34 cellular contexts compared by ENCODE assay signal in the genomic region with DNA sequence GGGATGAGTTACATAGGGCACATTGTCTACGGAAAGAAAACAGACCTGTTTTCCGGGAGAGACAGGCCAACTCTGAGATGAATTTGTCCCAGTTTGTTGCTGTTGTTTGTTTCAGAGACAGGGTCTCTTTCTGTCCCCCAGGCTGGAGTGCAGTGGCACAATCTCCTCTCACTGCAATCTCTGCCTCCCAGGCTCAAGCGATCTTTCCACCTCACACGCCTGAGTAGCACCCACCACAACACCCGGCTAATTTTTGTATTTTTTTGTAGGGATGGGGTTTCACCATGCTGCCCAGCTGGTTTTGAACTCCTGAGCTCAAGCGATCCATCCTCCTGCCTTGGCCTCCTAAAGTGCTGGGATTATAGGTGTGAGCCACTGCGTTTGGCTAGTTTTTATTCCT.
DNase-seq lines count a peak whose midpoint lies in the region; ATAC-seq, FAIRE-seq and TF ChIP-seq lines count a peak whose summit lies in the region.
"Had no signal": no experiment of that assay in that cellular context is flagged by ENCODE, and none has a peak within 500 bp of the region (broad histone marks: within the 10 kb centered on the region; RNA-seq: fewer than 3 reads in every experiment).

No MANE protein-coding gene starts in this region.

- H4K8ac ChIP-seq in H1 (ENCODE audit: extremely low read depth, insufficient read depth, low read length) (no peak overlapping the region), trophoblast cell (ENCODE audit: low read depth, low read length) (peak overlapping the region; percentile 65)

- H4K20me1 ChIP-seq in H1 (replicated peaks in 1 of 2; ENCODE audit: control insufficient read depth in 1 of 2, insufficient read depth in 2 of 2, low read length in 2 of 2) = no peaks in the 10 kb centered on the region

- no peaks in the 10 kb centered on the region for H3K36me3 Mint-ChIP-seq in activated naive CD4-positive, alpha-beta T cell treated with anti-CD3 and anti-CD28 coated beads, Interleukin-2, amount 50 U/mL, for 24 hours
- no peaks in the 10 kb centered on the region for H3K36me3 Mint-ChIP-seq in activated CD4-positive, alpha-beta T cell treated with anti-CD3 and anti-CD28 coated beads for 36 hours (ENCODE audit: low read depth)
- H3K36me3 Mint-ChIP-seq: stimulated activated naive B cell treated with anti-CD40 and anti-IgM and Interleukin-4, amounts not matched to agents 10 μg/mL and 1 μg/mL and 100 μg/mL, for 72 hours had no signal

- peaks cover 0 to 2% (median 0%) of the 10 kb centered on the region in 4 experiments; a peak in 2 of 7 replicates for H3K4me1 ChIP-seq in H1 (replicated peaks in 1 of 4; ENCODE audit: control insufficient read depth in 3 of 4, insufficient read depth in 4 of 4, low read length in 3 of 4)
- peaks cover 12 to 18% of the 10 kb centered on the region in 2 experiments for H3K4me1 ChIP-seq in trophoblast cell (ENCODE audit: control insufficient read depth in 1 of 2, insufficient read depth in 2 of 2, low read length in 2 of 2)
- H3K4me1 ChIP-seq in uterus = no peaks in the 10 kb centered on the region
- H3K4me1 ChIP-seq: gastrocnemius medialis had no signal

- H3K4me2 ChIP-seq in H1 (ENCODE audit: insufficient read depth in 1 of 2, low read depth in 2 of 2, low read length in 2 of 2) (no peak overlapping the region), trophoblast cell (ENCODE audit: low read length) (no peak overlapping the region)
- H3K4me2 ChIP-seq: PC-9 had no signal

- POLR2A ChIA-PET in H1 (lab: Charles Lee; ENCODE audit: partially characterized antibody) = no interaction called here
- POLR2A ChIA-PET in activated CD4-positive, alpha-beta T cell treated with anti-CD3 and anti-CD28 coated beads for 36 hours (lab: Charles Lee) = no interaction called here

- no peak for TF ChIP-seq RAD21 in H1 (IDR thresholded peaks at IDR 0.05 in 1 of 2, conservative IDR thresholded peaks at IDR 0.05 in 1 of 2; ENCODE audit: low read depth in 2 of 2, low read length in 2 of 2)

- H3K79me2 ChIP-seq in H1 (ENCODE audit: control insufficient read depth in 1 of 2, insufficient read depth in 2 of 2, low read length in 2 of 2) = no peaks in the 10 kb centered on the region
- H3K79me2 ChIP-seq in trophoblast cell (ENCODE audit: control insufficient read depth, insufficient read depth, low read length, poor library complexity) = peaks cover 6% of the 10 kb centered on the region

- ATAC-seq in activated CD4-positive, alpha-beta T cell treated with anti-CD3 and anti-CD28 coated beads for 36 hours = no peak
- ATAC-seq: gastrocnemius medialis; GM12878; lower lobe of right lung; SK-N-SH treated with all-trans-retinoic acid at 6 μM for 48 hours; stimulated activated naive B cell treated with anti-CD40 and anti-IgM and Interleukin-4, amounts not matched to agents 10 μg/mL and 1 μg/mL and 100 μg/mL, for 72 hours had no signal

- H3K36me3 ChIP-seq in H1 (ENCODE audit: control insufficient read depth in 2 of 4, insufficient read depth in 4 of 4, low read length in 3 of 4) = no peaks in the 10 kb centered on the region
- H3K36me3 ChIP-seq in trophoblast cell (ENCODE audit: control insufficient read depth in 1 of 2, insufficient read depth in 2 of 2, low read length in 2 of 2) = no peaks in the 10 kb centered on the region
- no peaks in the 10 kb centered on the region for H3K36me3 ChIP-seq in uterus
- H3K36me3 ChIP-seq: brain microvascular endothelial cell, gastrocnemius medialis, HAP-1, lower lobe of right lung, ovary, suprapubic skin had no signal

- no peak overlapping the region for H3K14ac ChIP-seq in H1 (ENCODE audit: insufficient read length)
- peak overlapping the region; percentile 53 for H3K14ac ChIP-seq in trophoblast cell (ENCODE audit: low read length)

- intact Hi-C loops in uterus (cut with DNase I; ENCODE audit: low total_unique reads) = no loop called here
- intact Hi-C loops in activated CD4-positive, alpha-beta T cell treated with anti-CD3 and anti-CD28 coated beads for 36 hours (cut with DNase I, micrococcal nuclease) = loop anchor here (2.0 to 5.0 kb wide), 5 partner anchors 17 to 124 kb away; a partner anchor contains a TSS

- no peak for DNase-seq in activated naive CD4-positive, alpha-beta T cell treated with anti-CD3 and anti-CD28 coated beads, Interleukin-2, amount 50 U/mL, for 16 hours
- peak; percentile 47 for DNase-seq in ELF-1 (ENCODE audit: low read depth, low spot score)
- no peak for DNase-seq in H1 (ENCODE audit: low read depth in 1 of 2, low spot score in 2 of 2)
- DNase-seq in trophoblast cell = no peak
- DNase-seq in uterus = no peak
- no peak for DNase-seq in activated CD4-positive, alpha-beta T cell treated with anti-CD3 and anti-CD28 coated beads for 36 hours
- no peak for DNase-seq in NCI-H2081 treated with DMSO at 0.1 percent for 48 hours (lab: John Stamatoyannopoulos, UW)
- DNase-seq: activated CD4-positive, CD25-positive, alpha-beta regulatory T cell treated with anti-CD3 and anti-CD28 coated beads, Interleukin-2, amount 50 U/mL, for 72 hours; activated gamma-delta T cell treated with Interleukin-2 at 50 U/mL for 16 hours; amygdala; brain microvascular endothelial cell; dorsolateral prefrontal cortex; EL; gastrocnemius medialis; KG1; lower lobe of right lung; MM.1S; NCI-H2029; NCI-H526 treated with DMSO at 0.1 percent for 48 hours; ovary; PC-9; retina; Right ventricle myocardium superior; stimulated activated naive B cell treated with anti-CD40 and anti-IgM and Interleukin-4, amounts not matched to agents 10 μg/mL and 1 μg/mL and 100 μg/mL, for 72 hours had no signal

- no peak overlapping the region for H2BK5ac ChIP-seq in H1 (ENCODE audit: low read depth, low read length)
- H2BK5ac ChIP-seq in trophoblast cell (ENCODE audit: low read depth, low read length, poor library complexity) = peak overlapping the region; percentile 76

- H3K9ac ChIP-seq in H1 (replicated peaks in 1 of 4; ENCODE audit: extremely low read depth in 1 of 4, low read depth in 3 of 4, low read length in 3 of 4) = no peak overlapping the region
- no peak overlapping the region for H3K9ac ChIP-seq in trophoblast cell (ENCODE audit: low read length)

- no peak overlapping the region for H2AK5ac ChIP-seq in H1 (ENCODE audit: low read depth, low read length)
- peak overlapping the region; percentile 6 for H2AK5ac ChIP-seq in trophoblast cell (ENCODE audit: low read length)

- no peak overlapping the region for H2BK20ac ChIP-seq in H1 (ENCODE audit: low read length)

- FAIRE-seq in H1 (lab: Jason Lieb, UNC) = no peak
- FAIRE-seq: GM12878, GM19239, urothelium cell line had no signal

- no peak for TF ChIP-seq EP300 in H1 (IDR thresholded peaks at IDR 0.05; ENCODE audit: borderline replicate concordance in 1 of 2, low read depth in 2 of 2, low read length in 2 of 2)

- no peaks in the 10 kb centered on the region for H3K23me2 ChIP-seq in H1 (ENCODE audit: low read depth, low read length)

- H3K9me3 ChIP-seq in H1 (ENCODE audit: insufficient read depth in 2 of 2, low read depth in 1 of 2, low read length in 1 of 2) (0 out of 4 replicates have a peak, but pooled peaks cover 0 to 2% of the 10 kb centered on the region in 2 experiments), trophoblast cell (ENCODE audit: insufficient read depth, low read depth, low read length) (no peaks in the 10 kb centered on the region), uterus (no peaks in the 10 kb centered on the region)
- H3K9me3 ChIP-seq: gastrocnemius medialis, HAP-1, lower lobe of right lung, ovary, suprapubic skin had no signal

- H2BK120ac ChIP-seq in H1 (replicated peaks; ENCODE audit: low read depth, low read length) (no peak overlapping the region), trophoblast cell (ENCODE audit: insufficient read depth, low read length, poor library complexity) (peak overlapping the region; percentile 84)

- CTCF ChIA-PET in H1 (lab: Charles Lee; ENCODE audit: partially characterized antibody) = interaction anchor here (0.6 to 2.3 kb wide), 3 partner anchors 14 to 502 kb away, joined by 4 to 11 read pairs (median 4); no protein-coding TSS in a partner anchor
- CTCF ChIA-PET in activated CD4-positive, alpha-beta T cell treated with anti-CD3 and anti-CD28 coated beads for 36 hours (lab: Charles Lee) = interaction anchor here (0.9 to 1.5 kb wide), 2 partner anchors 15 to 136 kb away, joined by 4 to 6 read pairs; no protein-coding TSS in a partner anchor

- H2BK15ac ChIP-seq in H1 (ENCODE audit: low read length) = no peak overlapping the region

- H3K27ac ChIP-seq in H1 (ENCODE audit: low read depth, low read length) (no peak overlapping the region), trophoblast cell (ENCODE audit: low read depth, low read length) (peak overlapping the region; percentile 75), uterus (no peak overlapping the region)
- H3K27ac ChIP-seq: brain microvascular endothelial cell, dorsolateral prefrontal cortex, gastrocnemius medialis, HL-60, lower lobe of right lung, ovary, PC-9, suprapubic skin had no signal

- no peak for TF ChIP-seq POLR2A in H1 (IDR thresholded peaks at IDR 0.05; ENCODE audit: control extremely low read depth in 1 of 2, low read depth in 2 of 2, low read length in 2 of 2)
- TF ChIP-seq POLR2A in uterus (IDR thresholded peaks at IDR 0.05) = no peak

- H2AFZ ChIP-seq in H1 (ENCODE audit: low read length) (0 out of 2 replicates have a peak overlapping the region, but pooled peaks have one; percentile 27), trophoblast cell (ENCODE audit: insufficient read depth, low read length, poor library complexity) (no peak overlapping the region)
- H2AFZ ChIP-seq: PC-9 had no signal

- H3K56ac ChIP-seq in H1 (replicated peaks; ENCODE audit: insufficient read length, low read depth, low read length) = no peak overlapping the region

- TF ChIP-seq CTCF in H1 (IDR thresholded peaks at IDR 0.05; ENCODE audit: control extremely low read depth in 1 of 3, insufficient read depth in 1 of 3, low read depth in 1 of 3, low read length in 3 of 3) (no peak), uterus (IDR thresholded peaks at IDR 0.05) (no peak)

- H3K9me3 Mint-ChIP-seq in activated naive CD4-positive, alpha-beta T cell treated with anti-CD3 and anti-CD28 coated beads, Interleukin-2, amount 50 U/mL, for 24 hours = no peaks in the 10 kb centered on the region
- H3K9me3 Mint-ChIP-seq in activated CD4-positive, alpha-beta T cell treated with anti-CD3 and anti-CD28 coated beads for 36 hours (ENCODE audit: low read depth) = peaks cover 10% of the 10 kb centered on the region

- no peak overlapping the region for H3K4me3 ChIP-seq in H1 (ENCODE audit: extremely low read depth in 1 of 4, insufficient read depth in 2 of 4, low read depth in 3 of 4, low read length in 4 of 4)
- no peak overlapping the region for H3K4me3 ChIP-seq in trophoblast cell (ENCODE audit: low read depth, low read length)
- H3K4me3 ChIP-seq in uterus = no peak overlapping the region
- H3K4me3 ChIP-seq: dorsolateral prefrontal cortex, gastrocnemius medialis, GM12878, HAP-1, lower lobe of right lung, ovary, PC-9, skin epidermis, suprapubic skin had no signal

- no peaks in the 10 kb centered on the region for H3K79me1 ChIP-seq in H1 (ENCODE audit: low read depth, low read length)
- peaks cover 40% of the 10 kb centered on the region for H3K79me1 ChIP-seq in trophoblast cell (ENCODE audit: low read length)

- peaks cover 67% of the 10 kb centered on the region for H3K4me1 Mint-ChIP-seq in activated naive CD4-positive, alpha-beta T cell treated with anti-CD3 and anti-CD28 coated beads, Interleukin-2, amount 50 U/mL, for 24 hours
- H3K4me1 Mint-ChIP-seq in activated CD4-positive, alpha-beta T cell treated with anti-CD3 and anti-CD28 coated beads for 36 hours = peaks cover 54% of the 10 kb centered on the region

- no peak overlapping the region for H3K18ac ChIP-seq in H1 (ENCODE audit: extremely low read depth, low read length)
- no peak overlapping the region for H3K18ac ChIP-seq in trophoblast cell (ENCODE audit: low read length)

- H4K5ac ChIP-seq in H1 (ENCODE audit: insufficient read length, low read depth, low read length) = no peak overlapping the region

- WGBS in H1 (ENCODE audit: extremely low coverage in 1 of 2, insufficient coverage in 1 of 2, insufficient read length in 1 of 2, insufficient replicate concordance in 2 of 2, low coverage in 1 of 2, low lambda C conversion rate in 2 of 2, missing lambda C conversion rate in 1 of 2), 2 experiments = 92% methylated on average over 7 of the region's 7 CpGs; no CpG with 5 or more reads in 1 of the 2 experiments
- no CpG with 5 or more reads among the region's 7 CpGs for WGBS in trophoblast cell (ENCODE audit: extremely low coverage, insufficient coverage, insufficient read length)

- H2BK12ac ChIP-seq in H1 (ENCODE audit: low read depth, low read length) (peak overlapping the region; percentile 46; the same call in 1 of the 2 replicates), trophoblast cell (ENCODE audit: low read length) (peak overlapping the region; percentile 19)

- H3K27ac Mint-ChIP-seq in activated naive CD4-positive, alpha-beta T cell treated with anti-CD3 and anti-CD28 coated beads, Interleukin-2, amount 50 U/mL, for 24 hours = peak overlapping the region; percentile 76
- no peak overlapping the region for H3K27ac Mint-ChIP-seq in activated CD4-positive, alpha-beta T cell treated with anti-CD3 and anti-CD28 coated beads for 36 hours
- H3K27ac Mint-ChIP-seq: stimulated activated naive B cell treated with anti-CD40 and anti-IgM and Interleukin-4, amounts not matched to agents 10 μg/mL and 1 μg/mL and 100 μg/mL, for 72 hours had no signal

- peak overlapping the region; percentile 77 for H3K4me3 Mint-ChIP-seq in activated naive CD4-positive, alpha-beta T cell treated with anti-CD3 and anti-CD28 coated beads, Interleukin-2, amount 50 U/mL, for 24 hours
- no peak overlapping the region for H3K4me3 Mint-ChIP-seq in activated CD4-positive, alpha-beta T cell treated with anti-CD3 and anti-CD28 coated beads for 36 hours
- H3K4me3 Mint-ChIP-seq: nephron; stimulated activated naive B cell treated with anti-CD40 and anti-IgM and Interleukin-4, amounts not matched to agents 10 μg/mL and 1 μg/mL and 100 μg/mL, for 72 hours had no signal

- H4K91ac ChIP-seq in H1 (replicated peaks; ENCODE audit: insufficient read length, low read length) (no peak overlapping the region), trophoblast cell (ENCODE audit: low read depth, low read length) (peak overlapping the region; percentile 79)

- no peak overlapping the region for H3K4ac ChIP-seq in H1 (replicated peaks; ENCODE audit: insufficient read length, low read depth, low read length)
- H3K4ac ChIP-seq in trophoblast cell (ENCODE audit: low read depth, low read length) = peak overlapping the region; percentile 24

- H3K27me3 ChIP-seq in H1 (replicated peaks in 1 of 4; ENCODE audit: control insufficient read depth in 3 of 4, extremely low read depth in 1 of 4, insufficient read depth in 3 of 4, low read length in 3 of 4) (no peaks in the 10 kb centered on the region), trophoblast cell (ENCODE audit: insufficient read depth, low read length) (no peaks in the 10 kb centered on the region), uterus (no peaks in the 10 kb centered on the region)
- H3K27me3 ChIP-seq: brain microvascular endothelial cell, gastrocnemius medialis, ovary, suprapubic skin had no signal

- peaks cover 1% of the 10 kb centered on the region for H3K27me3 Mint-ChIP-seq in activated naive CD4-positive, alpha-beta T cell treated with anti-CD3 and anti-CD28 coated beads, Interleukin-2, amount 50 U/mL, for 24 hours
- H3K27me3 Mint-ChIP-seq in activated CD4-positive, alpha-beta T cell treated with anti-CD3 and anti-CD28 coated beads for 36 hours = peaks cover 10% of the 10 kb centered on the region

- no peak overlapping the region for H3K23ac ChIP-seq in H1 (ENCODE audit: insufficient read length)
- no peak overlapping the region for H3K23ac ChIP-seq in trophoblast cell (ENCODE audit: low read length)

- H4K12ac ChIP-seq in trophoblast cell (ENCODE audit: low read depth, low read length) = no peak overlapping the region
